In the genomic region with DNA sequence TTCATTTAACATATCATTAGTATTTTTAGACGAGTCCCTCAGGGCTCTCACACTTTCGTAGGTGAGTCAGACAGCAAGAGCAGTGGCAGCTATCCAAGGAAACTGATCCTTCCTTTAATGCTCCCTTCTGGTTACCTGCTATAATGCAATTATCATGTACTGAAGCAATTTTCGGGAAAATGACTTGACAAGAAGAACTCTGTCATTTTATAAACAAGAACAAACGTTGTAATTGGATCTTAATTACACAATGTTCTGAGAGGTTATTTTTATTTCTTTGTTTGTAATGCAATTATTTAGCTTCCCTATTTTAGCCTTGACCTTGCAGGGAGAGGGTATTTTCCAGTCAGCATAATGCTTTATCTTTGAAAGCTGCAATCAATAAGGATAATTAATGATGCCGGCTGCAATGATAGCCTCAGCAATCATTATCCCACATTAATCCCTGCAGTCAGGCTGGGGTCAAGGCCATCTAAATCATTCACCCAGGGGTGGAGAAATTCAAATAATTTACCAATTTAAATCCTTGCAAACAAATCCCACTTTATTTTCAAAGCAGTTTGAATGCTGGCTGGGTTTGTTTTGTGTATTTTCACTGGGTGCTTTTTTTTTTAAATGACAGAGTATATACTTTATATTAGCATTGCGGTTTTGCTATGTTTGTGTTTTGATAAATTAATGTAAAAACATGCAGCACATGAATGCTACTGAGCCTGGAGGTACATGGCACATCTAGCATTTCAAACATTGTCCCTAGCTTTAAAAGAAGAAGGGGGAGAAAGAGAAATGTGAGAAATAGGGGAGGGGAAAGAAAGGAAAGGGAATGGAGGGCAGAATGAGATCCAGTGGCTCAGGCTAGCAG, we compare ENCODE assay signal across 15 cellular contexts.
A peak's percentile ranks its signal among the peaks of the same experiment; 100 is the strongest.
DNase-seq lines count a peak whose midpoint lies in the region; ATAC-seq and TF ChIP-seq lines count a peak whose summit lies in the region.
"Had no signal": no experiment of that assay in that cellular context is flagged by ENCODE, and none has a peak within 500 bp of the region (broad histone marks: within the 10 kb centered on the region; RNA-seq: fewer than 3 reads in every experiment).

No MANE protein-coding gene starts in this region.

- H3K9me3 ChIP-seq in RWPE2 (ENCODE audit: severe bottlenecking) (no peaks in the 10 kb centered on the region), psoas muscle (peaks cover 6% of the 10 kb centered on the region)
- H3K9me3 ChIP-seq: thyroid gland had no signal

- TF ChIP-seq CTCF in RWPE2 (IDR thresholded peaks at IDR 0.05; ENCODE audit: poor library complexity, severe bottlenecking) = no peak
- no peak for TF ChIP-seq CTCF in psoas muscle (IDR thresholded peaks at IDR 0.05)

- no peaks in the 10 kb centered on the region for H3K36me3 ChIP-seq in RWPE2 (ENCODE audit: low read depth)
- H3K36me3 ChIP-seq in psoas muscle (ENCODE audit: insufficient read depth in 1 of 2, low read depth in 1 of 2) = no peaks in the 10 kb centered on the region
- H3K36me3 ChIP-seq: thyroid gland had no signal

- ATAC-seq in RWPE2 (ENCODE audit: low read depth) = peak; percentile 83
- peak; percentile 83 to 96 (median 92) for ATAC-seq in psoas muscle
- ATAC-seq: activated CD8-positive, alpha-beta T cell treated with anti-CD3 and anti-CD28 coated beads for 36 hours had no signal

- no peaks in the 10 kb centered on the region for H3K4me1 ChIP-seq in RWPE2 (ENCODE audit: insufficient read depth, poor library complexity, severe bottlenecking)
- H3K4me1 ChIP-seq in psoas muscle = no peaks in the 10 kb centered on the region
- H3K4me1 ChIP-seq: thyroid gland had no signal

- WGBS in psoas muscle, 3 donors = 36 to 54% (median 43%) methylated on average over 6 of the region's 6 CpGs

- DNase-seq in SIG-M5 treated with dmso at 0.1 percent for 504 hours (lab: John Stamatoyannopoulos, UW; ENCODE audit: unreplicated experiment) = peak; percentile 3
- no peak for DNase-seq in SIG-M5 (lab: John Stamatoyannopoulos, UW)
- DNase-seq in NCI-H2081 (lab: John Stamatoyannopoulos, UW) = peak; percentile 64 to 92
- no peak for DNase-seq in RWPE2 (ENCODE audit: low spot score)
- no peak for DNase-seq in psoas muscle
- no peak for DNase-seq in ureter (ENCODE audit: low spot score)
- no peak for DNase-seq in activated CD4-positive, alpha-beta T cell treated with anti-CD3 and anti-CD28 coated beads for 4 hours
- no peak for DNase-seq in activated CD4-positive, CD25-positive, alpha-beta regulatory T cell treated with anti-CD3 and anti-CD28 coated beads, Interleukin-2, amount 50 U/mL, for 72 hours
- DNase-seq: activated CD8-positive, alpha-beta T cell treated with anti-CD3 and anti-CD28 coated beads for 36 hours; activated effector memory CD4-positive, alpha-beta T cell treated with anti-CD3 and anti-CD28 coated beads, Interleukin-2, amount 50 U/mL, for 16 hours; effector memory CD4-positive, alpha-beta T cell; kidney glomerular epithelial cell; NCI-H446 treated with DMSO at 0.1 percent for 48 hours; Right ventricle myocardium superior; thyroid gland had no signal

- intact Hi-C loops in psoas muscle (cut with DNase I) = no loop called here

- no peak overlapping the region for H3K4me3 ChIP-seq in RWPE2 (ENCODE audit: severe bottlenecking)
- H3K4me3 ChIP-seq in psoas muscle = no peak overlapping the region
- H3K4me3 ChIP-seq: thyroid gland had no signal

- H3K27ac ChIP-seq in RWPE2 (ENCODE audit: poor library complexity, severe bottlenecking) (no peak overlapping the region), psoas muscle (peak overlapping the region; percentile 53)
- H3K27ac ChIP-seq: thyroid gland had no signal

- H3K27me3 ChIP-seq in RWPE2 (ENCODE audit: insufficient read depth, poor library complexity, severe bottlenecking) = no peaks in the 10 kb centered on the region
- no peaks in the 10 kb centered on the region for H3K27me3 ChIP-seq in psoas muscle (ENCODE audit: insufficient read depth in 3 of 3, low read length in 2 of 3)
- H3K27me3 ChIP-seq: thyroid gland had no signal

Comparison
In these comparisons a context has a peak if more than half of its experiments do, and no peak if none do; other contexts are left out.
1. DNase-seq: peak in SIG-M5 treated with dmso at 0.1 percent for 504 hours (single experiment) and NCI-H2081 (2 of 2); none in SIG-M5 (single experiment), RWPE2 (single experiment), psoas muscle (0 of 2), ureter (single experiment), activated CD4-positive, alpha-beta T cell treated with anti-CD3 and anti-CD28 coated beads for 4 hours (0 of 2) and activated CD4-positive, CD25-positive, alpha-beta regulatory T cell treated with anti-CD3 and anti-CD28 coated beads, Interleukin-2, amount 50 U/mL, for 72 hours (single experiment).